ENCODE assay signal across 12 cellular contexts in genomic region chr2:226638576-226638975, GRCh38.
"Had no signal": no experiment of that assay in that cellular context is flagged by ENCODE, and none has a peak within 500 bp of the region (broad histone marks: within the 10 kb centered on the region; RNA-seq: fewer than 3 reads in every experiment).

No MANE protein-coding gene starts in this region.

- H3K27ac ChIP-seq: right atrium auricular region, skin epidermis, transverse colon, vagina had no signal

- ATAC-seq: activated T-helper 17 cell treated with anti-CD3 and anti-CD28 coated beads, Interleukin-2, amount 50 U/mL, for 72 hours; esophagus mucosa; natural killer cell treated with Interleukin-12 subunit alpha and Interleukin-12 subunit beta and Interleukin-15 and Interleukin-18, amount 100 ng/mL, for 72 hours had no signal

- H3K36me3 ChIP-seq: right atrium auricular region, transverse colon, vagina had no signal

- H3K4me3 ChIP-seq: right atrium auricular region, skin epidermis, transverse colon, vagina had no signal

- DNase-seq: activated CD4-positive, CD25-positive, alpha-beta regulatory T cell treated with anti-CD3 and anti-CD28 coated beads, Interleukin-2, amount 50 U/mL, for 72 hours; activated naive CD4-positive, alpha-beta T cell treated with Interleukin-2 at 50 U/mL for 16 hours; stimulated activated CD4-positive, alpha-beta T cell treated with anti-CD3 and anti-CD28 coated beads, Interleukin-4, amount 100 ng/mL, for 24 hours; stimulated activated naive CD4-positive, alpha-beta T cell treated with Interleukin-2 at 50 U/mL for 16 hours; substantia nigra; transverse colon had no signal

- H3K9me3 ChIP-seq: transverse colon, vagina had no signal

- H3K27me3 ChIP-seq: right atrium auricular region, transverse colon, vagina had no signal

- H3K4me1 ChIP-seq: transverse colon, vagina had no signal
